26 cellular contexts compared by ENCODE assay signal in the genomic region with DNA sequence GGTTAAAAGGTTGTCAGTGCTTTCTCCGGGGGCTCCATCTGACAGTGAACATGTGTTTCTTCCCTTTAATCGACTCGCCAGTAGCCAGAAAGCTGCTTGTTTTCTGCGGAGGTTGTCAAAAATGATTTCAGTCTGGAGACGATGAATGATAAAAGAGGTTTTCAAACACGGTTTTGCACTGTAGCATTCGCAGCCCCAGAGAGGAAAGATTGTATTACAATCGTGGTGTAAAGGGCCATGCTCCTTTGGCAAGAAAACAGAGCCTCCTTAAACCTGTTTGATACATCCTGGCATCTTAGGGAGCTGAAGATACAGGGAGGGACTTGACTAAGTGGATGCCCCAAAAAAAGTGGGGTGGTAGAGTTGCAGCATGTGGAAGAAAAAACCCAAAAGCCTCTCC.
"Had no signal": no experiment of that assay in that cellular context is flagged by ENCODE, and none has a peak within 500 bp of the region (broad histone marks: within the 10 kb centered on the region; RNA-seq: fewer than 3 reads in every experiment).

No MANE protein-coding gene starts in this region.

- H3K4me1 ChIP-seq: left ventricle myocardium inferior, stomach, tibial artery had no signal

- H3K9me3 ChIP-seq: esophagus squamous epithelium, left ventricle myocardium inferior, stomach, tibial artery had no signal

- H3K27ac ChIP-seq: brain microvascular endothelial cell, epithelial cell of prostate, esophagus squamous epithelium, left ventricle myocardium inferior, stomach, tibial artery, WERI-Rb-1 had no signal

- H3K36me3 ChIP-seq: brain microvascular endothelial cell, esophagus squamous epithelium, left ventricle myocardium inferior, stomach, tibial artery, WERI-Rb-1 had no signal

- H3K27me3 ChIP-seq: brain microvascular endothelial cell, esophagus squamous epithelium, stomach had no signal

- H3K4me3 ChIP-seq: esophagus squamous epithelium, left ventricle myocardium inferior, lung, stomach, tibial artery had no signal

- DNase-seq: activated CD4-positive, alpha-beta memory T cell treated with anti-CD3 and anti-CD28 coated beads, Interleukin-2, amount 10 ng/mL, durations not matched to agents 7 days and 5 days; activated CD4-positive, alpha-beta T cell treated with anti-CD3 and anti-CD28 coated beads for 1 hour; activated CD4-positive, alpha-beta T cell treated with anti-CD3 and anti-CD28 coated beads, Interleukin-2, amount 10 ng/mL, durations not matched to agents 7 days and 5 days; activated CD8-positive, alpha-beta memory T cell treated with anti-CD3 and anti-CD28 coated beads, Interleukin-2, amount 50 U/mL, for 48 hours; activated gamma-delta T cell treated with Interleukin-2 at 50 U/mL for 16 hours; activated naive CD4-positive, alpha-beta T cell treated with anti-CD3 and anti-CD28 coated beads, Interleukin-2, amount 50 U/mL, for 16 hours; activated T-cell treated with anti-CD3 and anti-CD28 coated beads, Interleukin-2, amount 50 U/mL, for 4 hours; amniotic stem cell; brain microvascular endothelial cell; esophagus squamous epithelium; foreskin melanocyte; kidney glomerular epithelial cell; left ventricle myocardium inferior; mesendoderm; right cardiac atrium; stimulated activated CD4-positive, alpha-beta T cell treated with anti-CD3 and anti-CD28 coated beads, Interleukin-15, amount 100 ng/mL, for 24 hours; stimulated activated CD4-positive, alpha-beta T cell treated with anti-CD3 and anti-CD28 coated beads, Interleukin-2, amount 100 ng/mL, for 24 hours; stimulated activated naive B cell treated with anti-CD40 and anti-IgM and Interleukin-4, amounts not matched to agents 10 μg/mL and 1 μg/mL and 100 μg/mL, for 72 hours; stomach; SW 1271; T-helper 9 cell; tibial artery; WERI-Rb-1 had no signal

- ATAC-seq: activated T-cell treated with anti-CD3 and anti-CD28 coated beads, Interleukin-2, amount 50 U/mL, for 4 hours; activated T-helper 17 cell treated with anti-CD3 and anti-CD28 coated beads, Interleukin-2, amount 50 U/mL, for 72 hours; right cardiac atrium; stimulated activated naive B cell treated with anti-CD40 and anti-IgM and Interleukin-4, amounts not matched to agents 10 μg/mL and 1 μg/mL and 100 μg/mL, for 72 hours had no signal
